Comparison of ENCODE assay signal across 8 cellular contexts in genomic region chr2:26243643-26244478, GRCh38. TPM values are rescaled to one million over a fixed set of nuclear protein-coding genes. Genes with fewer than 3 reads are reported as not detected.
DNase-seq lines count a peak whose midpoint lies in the region; ATAC-seq and TF ChIP-seq lines count a peak whose summit lies in the region.

No MANE protein-coding gene starts in this region.

- intact Hi-C loops in sigmoid colon (cut with DNase I), result loop anchor here (2.0 to 5.0 kb wide), 3 partner anchors 55 to 103 kb away; partner anchors contain the start of genes ADGRF3 and SELENOI

- H3K36me3 ChIP-seq in sigmoid colon, result no peaks in the 10 kb centered on the region

- DNase-seq in AG04449 (ENCODE audit: low read depth, low spot score), result no peak
- peak; percentile 63 for DNase-seq in NCI-H2171 (lab: John Stamatoyannopoulos, UW)
- peak; percentile 14 for DNase-seq in hepatic stellate cell (ENCODE audit: low spot score)
- no peak for DNase-seq in sigmoid colon
- no peak for DNase-seq in cerebellar nuclear complex (lab: John Stamatoyannopoulos, UW)

- peak; percentile 32 for ATAC-seq in HG02852 (IDR thresholded peaks at IDR 0.05; ENCODE audit: unreplicated experiment)

- H3K9me3 ChIP-seq in sigmoid colon, result no peaks in the 10 kb centered on the region

- no peak for TF ChIP-seq CTCF in AG04449 (IDR thresholded peaks at IDR 0.05; ENCODE audit: insufficient read depth, low read length, missing control alignments)
- no peak for TF ChIP-seq CTCF in GM12875 (IDR thresholded peaks at IDR 0.05; ENCODE audit: borderline replicate concordance, insufficient read depth, low read depth, low read length)
- TF ChIP-seq CTCF in sigmoid colon (IDR thresholded peaks at IDR 0.05), result no peak

- peaks cover 0 to 59% (median 49%) of the 10 kb centered on the region in 4 donors for H3K4me1 ChIP-seq in sigmoid colon

- no peaks in the 10 kb centered on the region for H3K27me3 ChIP-seq in sigmoid colon

- TF ChIP-seq POLR2A in sigmoid colon (IDR thresholded peaks at IDR 0.05), result peak in 1 of 2 donors; percentile 36

- H3K4me3 ChIP-seq in AG04449 (ENCODE audit: low read depth, low read length), result peak overlapping the region; percentile 92
- H3K4me3 ChIP-seq in GM12875 (ENCODE audit: low read depth, low read length), result peak overlapping the region; percentile 73
- H3K4me3 ChIP-seq in sigmoid colon, result peak overlapping the region; percentile 80 to 94 (median 86)

- WGBS in adipose tissue, 3 donors, result 0 to 1% (median 1%) methylated on average over 32 of the region's 32 CpGs
- WGBS in sigmoid colon, 2 donors, result 0% methylated on average over 32 of the region's 32 CpGs

- POLR2A ChIA-PET in AG04449 (lab: Yijun Ruan, JAX), result interaction anchor here (0.9 to 1.0 kb wide), 2 partner anchors 102 to 226 kb away, joined by 3 to 4 read pairs; partner anchors contain the start of gene SELENOI

- TF ChIP-seq EP300 in sigmoid colon (IDR thresholded peaks at IDR 0.05), result no peak

- H3K27ac ChIP-seq in adipose tissue (ENCODE audit: low read depth, low read length) (peak overlapping the region; percentile 99), sigmoid colon (peak overlapping the region; percentile 91 to 96 (median 95))

- CTCF ChIA-PET in AG04449 (lab: Yijun Ruan, JAX), result interaction anchor here (0.9 to 2.1 kb wide), 4 partner anchors 20 to 334 kb away, joined by 3 to 6 read pairs (median 4); no protein-coding TSS in a partner anchor

RNA-seq across cellular contexts. Expression of gene HADHA, which starts 0.6 kb away (rescaled TPM):
- polyA plus RNA-seq in adipose tissue (100 to 1,000 TPM in 1 of 3 donors, 10 to 100 TPM in 2; 67.9 to 176 (median 94.9) TPM), sigmoid colon (100 to 1,000 TPM in 2 of 3 donors, 10 to 100 TPM in 1; 96.7 to 148 (median 126) TPM)
- 100 to 1,000 TPM; 110 to 137 (median 118) TPM for total RNA-seq in sigmoid colon

RNA-seq across cellular contexts. Expression of gene HADHB, which starts 0.9 kb away (rescaled TPM):
- polyA plus RNA-seq in adipose tissue, result 100 to 1,000 TPM in 1 of 3 donors, 10 to 100 TPM in 2; 60.7 to 177 (median 90.5) TPM
- total RNA-seq in sigmoid colon, result 100 to 1,000 TPM in 3 of 4 donors, 10 to 100 TPM in 1; 82.8 to 147 (median 119) TPM
- polyA plus RNA-seq in sigmoid colon, result 100 to 1,000 TPM in 2 of 3 donors, 10 to 100 TPM in 1; 93.3 to 212 (median 120) TPM

Comparison
In these comparisons a context has a peak if more than half of its experiments do, and no peak if none do; other contexts are left out.
1. DNase-seq: peak in NCI-H2171 (single experiment) and hepatic stellate cell (single experiment); none in AG04449 (single experiment), sigmoid colon (single experiment) and cerebellar nuclear complex (0 of 2).
2. Peak in every context shown above with its lines, with median percentiles within 50 percentile points of each other: H3K4me3 ChIP-seq.